In the genomic region with DNA sequence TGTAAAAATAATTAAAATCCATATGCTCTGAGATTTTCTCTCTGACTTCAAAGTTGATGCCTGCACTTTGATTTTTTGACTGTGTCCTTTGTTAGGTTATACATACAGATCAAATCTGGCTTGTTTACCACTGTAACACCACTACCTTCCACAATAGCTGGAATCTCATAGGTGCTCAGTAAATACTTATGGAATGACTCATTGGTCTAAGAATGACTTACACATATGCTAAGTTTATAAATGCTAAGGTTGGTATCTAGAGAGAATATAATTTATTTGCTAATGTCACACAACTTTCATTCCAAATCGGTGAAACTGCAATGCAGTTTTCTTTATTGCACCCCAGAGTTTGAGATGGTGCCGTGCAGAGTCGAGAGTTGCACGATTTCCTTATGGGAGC, we compare ENCODE assay signal across 1 cellular context.
TF ChIP-seq lines count a peak whose summit lies in the region.

No MANE protein-coding gene starts in this region.

TF ChIP-seq in H1, 55 proteins besides CTCF, POLR2A, EP300 and RAD21:
- TF ChIP-seq JUND (IDR thresholded peaks at IDR 0.05; ENCODE audit: low read length) (0 out of 2 replicates have a peak, but pooled peaks have one; percentile 31), CTBP2 (IDR thresholded peaks at IDR 0.05; ENCODE audit: borderline replicate concordance, insufficient read depth, insufficient read length, low read length) (no peak), TCF12 (IDR thresholded peaks at IDR 0.05; ENCODE audit: low read depth, low read length) (no peak)
TF ChIP-seq in H1: peak in this region for 1.
